27 cellular contexts compared by ENCODE assay signal in genomic region chr3:27826448-27826847, GRCh38.
"Had no signal": no experiment of that assay in that cellular context is flagged by ENCODE, and none has a peak within 500 bp of the region (broad histone marks: within the 10 kb centered on the region; RNA-seq: fewer than 3 reads in every experiment).

No MANE protein-coding gene starts in this region.

- H3K4me3 ChIP-seq: coronary artery, dorsolateral prefrontal cortex, esophagus squamous epithelium, gastroesophageal sphincter, heart right ventricle, hepatocyte had no signal

- DNase-seq: activated B cell treated with CpG ODN at 0.5 μM for 24 hours; activated CD4-positive, alpha-beta T cell treated with anti-CD3 and anti-CD28 coated beads for 48 hours; activated CD4-positive, alpha-beta T cell treated with anti-CD3 and anti-CD28 coated beads, Interleukin-2, amount 50 U/mL, for 1 hour; activated CD4-positive, alpha-beta T cell treated with anti-CD3 and anti-CD28 coated beads, Interleukin-2, amount 50 U/mL, for 48 hours; activated CD8-positive, alpha-beta memory T cell treated with anti-CD3 and anti-CD28 coated beads for 24 hours; activated CD8-positive, alpha-beta T cell treated with anti-CD3 and anti-CD28 coated beads for 36 hours; activated effector memory CD4-positive, alpha-beta T cell treated with Interleukin-2 at 50 U/mL for 16 hours; activated gamma-delta T cell treated with Interleukin-2 at 50 U/mL for 16 hours; activated naive CD4-positive, alpha-beta T cell treated with anti-CD3 and anti-CD28 coated beads, Interleukin-2, amount 50 U/mL, for 16 hours; activated naive CD4-positive, alpha-beta T cell treated with Interleukin-2 at 50 U/mL for 16 hours; activated T-cell treated with anti-CD3 and anti-CD28 coated beads, Interleukin-2, amount 50 U/mL, for 4 hours; amniotic stem cell; anterior cingulate cortex; brain microvascular endothelial cell; dorsolateral prefrontal cortex; effector CD4-positive, alpha-beta T cell; esophagus squamous epithelium; foreskin melanocyte; heart right ventricle; T1000; WERI-Rb-1 had no signal

- H3K4me1 ChIP-seq: esophagus squamous epithelium, gastroesophageal sphincter, heart right ventricle had no signal

- H3K9me3 ChIP-seq: esophagus squamous epithelium, gastroesophageal sphincter, heart right ventricle had no signal

- H3K36me3 ChIP-seq: brain microvascular endothelial cell, esophagus squamous epithelium, gastroesophageal sphincter, heart right ventricle, WERI-Rb-1 had no signal

- ATAC-seq: activated CD4-positive, CD25-positive, alpha-beta regulatory T cell treated with anti-CD3 and anti-CD28 coated beads, Interleukin-2, amount 50 U/mL, for 24 hours; activated CD8-positive, alpha-beta T cell treated with anti-CD3 and anti-CD28 coated beads for 36 hours; activated T-cell treated with anti-CD3 and anti-CD28 coated beads, Interleukin-2, amount 50 U/mL, for 4 hours; activated T-helper 17 cell treated with anti-CD3 and anti-CD28 coated beads, Interleukin-2, amount 50 U/mL, for 72 hours; gastroesophageal sphincter; heart right ventricle had no signal

- H3K27ac ChIP-seq: brain microvascular endothelial cell, coronary artery, dorsolateral prefrontal cortex, epithelial cell of prostate, esophagus squamous epithelium, gastroesophageal sphincter, heart right ventricle, hepatocyte, WERI-Rb-1 had no signal

- H2AFZ ChIP-seq: hepatocyte had no signal

- H3K4me2 ChIP-seq: hepatocyte had no signal

- H3K79me2 ChIP-seq: hepatocyte had no signal

- H3K27me3 ChIP-seq: brain microvascular endothelial cell, esophagus squamous epithelium, hepatocyte had no signal
